In the genomic region with DNA sequence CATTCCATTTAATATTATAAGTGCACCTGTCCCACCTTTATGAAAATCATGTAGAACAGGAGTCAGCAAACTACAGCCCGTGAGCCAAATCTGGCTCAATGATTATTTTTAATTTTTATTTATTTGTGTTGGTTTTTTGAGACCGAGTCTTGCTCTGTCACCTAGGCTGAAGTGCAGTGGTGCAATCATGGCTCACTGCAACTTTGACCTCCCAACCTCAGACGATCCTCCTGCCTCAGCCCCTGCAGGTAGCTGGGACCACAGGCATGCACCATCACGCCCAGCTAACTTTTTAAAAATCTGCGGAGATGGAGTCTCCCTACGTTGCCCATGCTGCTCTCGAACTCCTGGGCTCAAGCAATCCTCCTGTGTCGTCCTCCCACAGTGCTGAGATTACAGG, we compare ENCODE assay signal across 28 cellular contexts. TPM values are rescaled to one million over a fixed set of nuclear protein-coding genes. Genes with fewer than 3 reads are reported as not detected.
DNase-seq lines count a peak whose midpoint lies in the region; ATAC-seq and TF ChIP-seq lines count a peak whose summit lies in the region.
"Had no signal": no experiment of that assay in that cellular context is flagged by ENCODE, and none has a peak within 500 bp of the region (broad histone marks: within the 10 kb centered on the region; RNA-seq: fewer than 3 reads in every experiment).

No MANE protein-coding gene starts in this region.

- no peak for TF ChIP-seq CTCF in DOHH2 (IDR thresholded peaks at IDR 0.05; ENCODE audit: low read depth, low read length, poor library complexity, severe bottlenecking)
- no peak for TF ChIP-seq CTCF in activated B cell treated with CpG ODN at 0.5 μM for 24 hours (IDR thresholded peaks at IDR 0.05)
- TF ChIP-seq CTCF in natural killer cell (IDR thresholded peaks at IDR 0.05) = no peak

- POLR2A ChIA-PET in activated B cell treated with CpG ODN at 0.5 μM for 24 hours (lab: Charles Lee) = interaction anchor here (0.8 kb wide), 1 partner anchor 33 kb away, joined by 3 read pairs; no protein-coding TSS in a partner anchor

- no peaks in the 10 kb centered on the region for H4K20me1 ChIP-seq in DOHH2 (ENCODE audit: control insufficient read depth, insufficient read depth, low read depth, low read length)

- intact Hi-C loops in activated B cell treated with CpG ODN at 0.5 μM for 24 hours (cut with micrococcal nuclease) = no loop called here
- intact Hi-C loops in posterior cingulate gyrus (cut with DNase I) = no loop called here
- intact Hi-C loops in natural killer cell (cut with micrococcal nuclease) = no loop called here

- H3K79me2 ChIP-seq in DOHH2 (ENCODE audit: control insufficient read depth, low read length) = peaks cover 84% of the 10 kb centered on the region

- H3K4me3 Mint-ChIP-seq in activated B cell treated with CpG ODN at 0.5 μM for 24 hours (peak overlapping the region; percentile 45), natural killer cell (no peak overlapping the region)
- peak overlapping the region; percentile 38 for H3K4me3 Mint-ChIP-seq in stimulated activated memory B cell treated with anti-CD40 and anti-IgM and Interleukin-4, amounts not matched to agents 10 μg/mL and 1 μg/mL and 100 μg/mL, for 72 hours
- H3K4me3 Mint-ChIP-seq: activated T-cell treated with anti-CD3 and anti-CD28 coated beads, Interleukin-2, amount 50 U/mL, for 72 hours; effector memory CD8-positive, alpha-beta T cell had no signal

- no peaks in the 10 kb centered on the region for H3K9me2 ChIP-seq in DOHH2 (replicated peaks; ENCODE audit: control insufficient read depth, low read length)

- H3K4me1 ChIP-seq in DOHH2 (ENCODE audit: control insufficient read depth, low read length) = peaks cover 82% of the 10 kb centered on the region
- H3K4me1 ChIP-seq: adrenal gland, breast epithelium had no signal

- CTCF ChIA-PET in activated B cell treated with CpG ODN at 0.5 μM for 24 hours (lab: Charles Lee) = no interaction called here

- H3F3A ChIP-seq in DOHH2 (ENCODE audit: control insufficient read depth, insufficient read depth) = 0 out of 2 replicates have a peak, but pooled peaks cover 3% of the 10 kb centered on the region

- peak overlapping the region; percentile 41 for H3K4me3 ChIP-seq in DOHH2 (ENCODE audit: low read length)
- H3K4me3 ChIP-seq: adrenal gland, breast epithelium, tibial nerve had no signal

- no peak overlapping the region for H3K27ac ChIP-seq in DOHH2 (ENCODE audit: low read depth, low read length)
- H3K27ac ChIP-seq: breast epithelium, foreskin keratinocyte had no signal

- no peaks in the 10 kb centered on the region for H3K9me3 ChIP-seq in DOHH2 (ENCODE audit: control insufficient read depth, insufficient read depth, low read length)
- H3K9me3 ChIP-seq: adrenal gland, breast epithelium, tibial nerve had no signal

- H3K27ac Mint-ChIP-seq in activated B cell treated with CpG ODN at 0.5 μM for 24 hours (peak overlapping the region; percentile 39), natural killer cell (no peak overlapping the region)
- peak overlapping the region; percentile 9 for H3K27ac Mint-ChIP-seq in stimulated activated memory B cell treated with anti-CD40 and anti-IgM and Interleukin-4, amounts not matched to agents 10 μg/mL and 1 μg/mL and 100 μg/mL, for 72 hours
- H3K27ac Mint-ChIP-seq: activated T-cell treated with anti-CD3 and anti-CD28 coated beads, Interleukin-2, amount 50 U/mL, for 72 hours; effector memory CD8-positive, alpha-beta T cell had no signal

- H3K4me2 ChIP-seq in DOHH2 (ENCODE audit: low read length) = peak overlapping the region; percentile 70

- H3K4me1 Mint-ChIP-seq in activated B cell treated with CpG ODN at 0.5 μM for 24 hours = peaks cover 91% of the 10 kb centered on the region
- H3K4me1 Mint-ChIP-seq in stimulated activated memory B cell treated with anti-CD40 and anti-IgM and Interleukin-4, amounts not matched to agents 10 μg/mL and 1 μg/mL and 100 μg/mL, for 72 hours = peaks cover 88% of the 10 kb centered on the region
- H3K4me1 Mint-ChIP-seq in natural killer cell = peaks cover 43 to 46% of the 10 kb centered on the region in 2 donors

- ATAC-seq in activated B cell treated with CpG ODN at 0.5 μM for 24 hours (ENCODE audit: low read depth) (no peak), HG03432 (IDR thresholded peaks at IDR 0.05; ENCODE audit: unreplicated experiment) (no peak), natural killer cell (no peak)
- ATAC-seq in stimulated activated memory B cell treated with anti-CD40 and anti-IgM and Interleukin-4, amounts not matched to agents 10 μg/mL and 1 μg/mL and 100 μg/mL, for 72 hours = no peak
- ATAC-seq: activated T-cell treated with anti-CD3 and anti-CD28 coated beads, Interleukin-2, amount 50 U/mL, for 72 hours; effector memory CD8-positive, alpha-beta T cell; foreskin keratinocyte; Panc1 had no signal

- no peaks in the 10 kb centered on the region for H3K36me3 ChIP-seq in DOHH2 (ENCODE audit: control insufficient read depth, low read length)
- H3K36me3 ChIP-seq: adrenal gland, breast epithelium, tibial nerve had no signal

- no peak for DNase-seq in activated B cell treated with CpG ODN at 0.5 μM for 24 hours
- DNase-seq in kidney tubule cell (ENCODE audit: low spot score) = peak; percentile 48
- no peak for DNase-seq in posterior cingulate gyrus
- DNase-seq in SHP77 treated with DMSO at 0.1 percent for 48 hours (lab: John Stamatoyannopoulos, UW) = no peak
- no peak for DNase-seq in natural killer cell
- DNase-seq: activated naive CD4-positive, alpha-beta T cell treated with Interleukin-2 at 50 U/mL for 16 hours; activated T-cell treated with anti-CD3 and anti-CD28 coated beads, Interleukin-2, amount 50 U/mL, for 72 hours; adrenal gland; C1 segment of cervical spinal cord; DND-41; effector memory CD8-positive, alpha-beta T cell; foreskin keratinocyte; NCI-H1092; NCI-H1694 treated with DMSO at 0.1 percent for 48 hours; NCI-H2171 treated with DMSO at 0.1 percent for 48 hours; NCI-H524; nucleus accumbens; SIG-M5; small intestine; stimulated activated CD8-positive, alpha-beta memory T cell treated with anti-CD3 and anti-CD28 coated beads, Interleukin-4, amount 100 ng/mL, for 48 hours; SW 1271; T-helper 9 cell had no signal

- no peaks in the 10 kb centered on the region for H3K9me3 Mint-ChIP-seq in activated B cell treated with CpG ODN at 0.5 μM for 24 hours
- no peaks in the 10 kb centered on the region for H3K9me3 Mint-ChIP-seq in stimulated activated memory B cell treated with anti-CD40 and anti-IgM and Interleukin-4, amounts not matched to agents 10 μg/mL and 1 μg/mL and 100 μg/mL, for 72 hours
- H3K9me3 Mint-ChIP-seq in natural killer cell = no peaks in the 10 kb centered on the region
- H3K9me3 Mint-ChIP-seq: activated T-cell treated with anti-CD3 and anti-CD28 coated beads, Interleukin-2, amount 50 U/mL, for 72 hours; effector memory CD8-positive, alpha-beta T cell had no signal

- H3K27me3 ChIP-seq in DOHH2 (ENCODE audit: control insufficient read depth, low read length) = no peaks in the 10 kb centered on the region
- H3K27me3 ChIP-seq: adrenal gland, breast epithelium, foreskin keratinocyte, tibial nerve had no signal

- no peaks in the 10 kb centered on the region for H3K27me3 Mint-ChIP-seq in activated B cell treated with CpG ODN at 0.5 μM for 24 hours
- H3K27me3 Mint-ChIP-seq in stimulated activated memory B cell treated with anti-CD40 and anti-IgM and Interleukin-4, amounts not matched to agents 10 μg/mL and 1 μg/mL and 100 μg/mL, for 72 hours = no peaks in the 10 kb centered on the region
- H3K27me3 Mint-ChIP-seq in natural killer cell (ENCODE audit: low read depth in 2 of 2) = peaks cover 0 to 3% of the 10 kb centered on the region in 2 donors

- H3K36me3 Mint-ChIP-seq in activated B cell treated with CpG ODN at 0.5 μM for 24 hours (ENCODE audit: low read depth) = peaks cover 4% of the 10 kb centered on the region
- H3K36me3 Mint-ChIP-seq in stimulated activated memory B cell treated with anti-CD40 and anti-IgM and Interleukin-4, amounts not matched to agents 10 μg/mL and 1 μg/mL and 100 μg/mL, for 72 hours = peaks cover 13% of the 10 kb centered on the region
- H3K36me3 Mint-ChIP-seq in natural killer cell = no peaks in the 10 kb centered on the region

RNA-seq across cellular contexts. Expression of a gene that starts 42.0 kb away (rescaled TPM):
- total RNA-seq in activated B cell treated with CpG ODN at 0.5 μM for 24 hours = 185 and 186 TPM in 2 replicates
- 10 to 100 TPM; 16.1 to 39.4 (median 22.7) TPM for total RNA-seq in natural killer cell

Comparison
In these comparisons a context has a peak if more than half of its experiments do, and no peak if none do; other contexts are left out.
1. H3K27ac Mint-ChIP-seq: peak in activated B cell treated with CpG ODN at 0.5 μM for 24 hours (single experiment) and stimulated activated memory B cell treated with anti-CD40 and anti-IgM and Interleukin-4, amounts not matched to agents 10 μg/mL and 1 μg/mL and 100 μg/mL, for 72 hours (single experiment); none in natural killer cell (0 of 2).